Comparison of ENCODE assay signal across 21 cellular contexts in genomic region chr13:106385669-106386068, GRCh38.
DNase-seq lines count a peak whose midpoint lies in the region; ATAC-seq, FAIRE-seq and TF ChIP-seq lines count a peak whose summit lies in the region.
"Had no signal": no experiment of that assay in that cellular context is flagged by ENCODE, and none has a peak within 500 bp of the region (broad histone marks: within the 10 kb centered on the region; RNA-seq: fewer than 3 reads in every experiment).

No MANE protein-coding gene starts in this region.

- TF ChIP-seq CTCF in fibroblast of villous mesenchyme (IDR thresholded peaks at IDR 0.05; ENCODE audit: insufficient read depth, low read depth, low read length) (no peak), omental fat pad (IDR thresholded peaks at IDR 0.05) (no peak), progenitor cell of endocrine pancreas (IDR thresholded peaks at IDR 0.05; ENCODE audit: unreplicated experiment) (no peak)

- no peaks in the 10 kb centered on the region for H3K27me3 Mint-ChIP-seq in progenitor cell of endocrine pancreas
- H3K27me3 Mint-ChIP-seq: CD4-positive, CD25-positive, alpha-beta regulatory T cell had no signal

- peaks cover 3% of the 10 kb centered on the region for H3K9me3 Mint-ChIP-seq in progenitor cell of endocrine pancreas (ENCODE audit: low read depth)
- H3K9me3 Mint-ChIP-seq: CD4-positive, CD25-positive, alpha-beta regulatory T cell had no signal

- peaks cover 25% of the 10 kb centered on the region for H3K4me1 Mint-ChIP-seq in progenitor cell of endocrine pancreas (ENCODE audit: low read depth)
- H3K4me1 Mint-ChIP-seq: CD4-positive, CD25-positive, alpha-beta regulatory T cell; CD8-positive, alpha-beta memory T cell had no signal

- H3K27ac Mint-ChIP-seq in progenitor cell of endocrine pancreas, result no peak overlapping the region
- H3K27ac Mint-ChIP-seq: CD4-positive, CD25-positive, alpha-beta regulatory T cell had no signal

- no peaks in the 10 kb centered on the region for H3K36me3 Mint-ChIP-seq in progenitor cell of endocrine pancreas (ENCODE audit: insufficient read depth)
- H3K36me3 Mint-ChIP-seq: CD4-positive, CD25-positive, alpha-beta regulatory T cell; CD8-positive, alpha-beta memory T cell had no signal

- ATAC-seq in omental fat pad (ENCODE audit: low FRiP score) (peak; percentile 65), HG03521 (IDR thresholded peaks at IDR 0.05; ENCODE audit: unreplicated experiment) (no peak)

- peak; percentile 99 for FAIRE-seq in endometrium (lab: Jason Lieb, UNC)
- FAIRE-seq: A204.1, GM12891, GM19239 had no signal

- DNase-seq in fibroblast of villous mesenchyme (ENCODE audit: low read depth) (peak; percentile 74), omental fat pad (ENCODE audit: low spot score) (no peak), occipital lobe (lab: John Stamatoyannopoulos, UW) (no peak), progenitor cell of endocrine pancreas (ENCODE audit: low spot score, unreplicated experiment) (no peak), iPS-NIHi11 (ENCODE audit: low spot score) (no peak)
- DNase-seq: ACHN; BE2C; C1 segment of cervical spinal cord; CD4-positive, CD25-positive, alpha-beta regulatory T cell; CD8-positive, alpha-beta memory T cell; COR-L47; DMS 273 treated with DMSO at 0.1 percent for 48 hours; DMS53; DND-41; EL had no signal

- H3K4me3 ChIP-seq in fibroblast of villous mesenchyme (ENCODE audit: low read depth, low read length), result no peak overlapping the region
- H3K4me3 ChIP-seq: HAP-1 had no signal

- no peak overlapping the region for H3K4me3 Mint-ChIP-seq in progenitor cell of endocrine pancreas (ENCODE audit: low read depth)
- H3K4me3 Mint-ChIP-seq: CD4-positive, CD25-positive, alpha-beta regulatory T cell; CD8-positive, alpha-beta memory T cell had no signal
